ENCODE assay signal across 8 cellular contexts in the genomic region with DNA sequence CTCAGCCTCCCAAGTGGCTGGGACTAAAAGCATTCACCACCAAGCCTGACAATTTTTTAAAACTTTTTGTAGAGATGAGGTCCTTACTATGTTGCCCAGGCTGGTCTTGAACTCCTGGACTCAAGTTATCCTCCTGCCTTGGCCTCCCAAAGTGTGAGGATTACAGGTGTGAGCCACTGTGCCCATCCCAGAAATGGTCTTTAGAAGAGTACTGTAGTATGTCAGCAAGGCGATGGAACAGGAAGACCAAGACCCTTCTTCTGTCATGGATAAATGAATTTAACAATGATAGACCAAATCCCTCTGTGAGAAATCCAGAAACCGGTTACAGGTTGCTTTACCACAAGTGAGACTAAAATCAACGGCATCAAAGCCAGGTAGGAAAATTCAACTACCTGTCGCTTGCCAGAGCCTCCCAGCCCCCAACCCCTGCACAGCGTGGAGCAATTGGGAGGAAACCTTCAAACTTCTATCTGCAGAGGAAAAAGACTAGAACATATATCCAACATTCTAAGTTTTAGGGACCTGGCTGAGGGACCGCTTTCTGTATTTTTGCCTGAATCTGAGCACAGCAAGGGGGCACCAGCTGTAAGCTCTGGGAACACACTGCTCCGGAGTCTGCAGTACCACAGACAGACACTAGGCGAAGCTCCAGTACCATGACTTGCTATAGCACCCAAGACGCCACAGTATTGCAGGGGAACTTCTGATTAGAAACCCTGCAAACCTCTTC. TPM values are rescaled to one million over a fixed set of nuclear protein-coding genes. Genes with fewer than 3 reads are reported as not detected.
A peak's percentile ranks its signal among the peaks of the same experiment; 100 is the strongest.
DNase-seq lines count a peak whose midpoint lies in the region; ATAC-seq and TF ChIP-seq lines count a peak whose summit lies in the region.

No MANE protein-coding gene starts in this region.

- no peaks in the 10 kb centered on the region for H3K36me3 Mint-ChIP-seq in activated naive CD4-positive, alpha-beta T cell treated with anti-CD3 and anti-CD28 coated beads, Interleukin-2, amount 50 U/mL, for 72 hours

- TF ChIP-seq CTCF in GM13977 (IDR thresholded peaks at IDR 0.05; ENCODE audit: extremely low read depth, insufficient read depth, missing control alignments), result peak; percentile 95
- peak; percentile 72 for TF ChIP-seq CTCF in left ventricle myocardium inferior (IDR thresholded peaks at IDR 0.05; ENCODE audit: borderline replicate concordance)
- TF ChIP-seq CTCF in retinal pigment epithelial cell (conservative IDR thresholded peaks at IDR 0.05; ENCODE audit: low read depth, low read length), result peak; percentile 98

- peak; percentile 99 for ATAC-seq in HG02678 (IDR thresholded peaks at IDR 0.05; ENCODE audit: unreplicated experiment)
- peak; percentile 98 for ATAC-seq in activated naive CD4-positive, alpha-beta T cell treated with anti-CD3 and anti-CD28 coated beads, Interleukin-2, amount 50 U/mL, for 72 hours

- H3K4me3 ChIP-seq in left ventricle myocardium inferior (no peak overlapping the region), retinal pigment epithelial cell (ENCODE audit: low read length) (no peak overlapping the region)

- H3K4me1 ChIP-seq in left ventricle myocardium inferior, result no peaks in the 10 kb centered on the region

- peak; percentile 67 for DNase-seq in GM13977 (ENCODE audit: low spot score)
- DNase-seq in NCI-H1105 (lab: John Stamatoyannopoulos, UW), result peak; percentile 63
- peak; percentile 2 for DNase-seq in SKM-1 (lab: John Stamatoyannopoulos, UW; ENCODE audit: unreplicated experiment)
- DNase-seq in activated naive CD4-positive, alpha-beta T cell treated with anti-CD3 and anti-CD28 coated beads, Interleukin-2, amount 50 U/mL, for 72 hours (ENCODE audit: low spot score in 2 of 2), result peak in 1 of 2 donors; percentile 74
- peak; percentile 57 for DNase-seq in left ventricle myocardium inferior
- peak; percentile 43 for DNase-seq in retinal pigment epithelial cell (ENCODE audit: low read depth)
- no peak for DNase-seq in dedifferentiated amniotic fluid mesenchymal stem cell (ENCODE audit: extremely low spot score)

- H3K27me3 ChIP-seq in left ventricle myocardium inferior (ENCODE audit: low read depth), result peaks cover 55% of the 10 kb centered on the region

- no peak overlapping the region for H3K27ac ChIP-seq in left ventricle myocardium inferior (replicated peaks)

- no peaks in the 10 kb centered on the region for H3K9me3 ChIP-seq in left ventricle myocardium inferior (replicated peaks)

- in situ Hi-C loops in GM13977 (cut with MboI; ENCODE audit: low pct_unique_long_range_greater_than_20kb, low sequenced_read_pairs, unreplicated experiment), result no loop called here

- intact Hi-C loops in left ventricle myocardium inferior (cut with micrococcal nuclease), result no loop called here

- no peaks in the 10 kb centered on the region for H3K36me3 ChIP-seq in left ventricle myocardium inferior

- H3K27ac Mint-ChIP-seq in activated naive CD4-positive, alpha-beta T cell treated with anti-CD3 and anti-CD28 coated beads, Interleukin-2, amount 50 U/mL, for 72 hours, result no peak overlapping the region

- H3K9me3 Mint-ChIP-seq in activated naive CD4-positive, alpha-beta T cell treated with anti-CD3 and anti-CD28 coated beads, Interleukin-2, amount 50 U/mL, for 72 hours, result no peaks in the 10 kb centered on the region

RNA-seq across cellular contexts. Expression of gene CPSF6, which starts 51.3 kb away (rescaled TPM):
- total RNA-seq in activated naive CD4-positive, alpha-beta T cell treated with anti-CD3 and anti-CD28 coated beads, Interleukin-2, amount 50 U/mL, for 72 hours, result 100 to 1,000 TPM in 1 of 2 donors, 10 to 100 TPM in 1; 62.5 to 104 TPM
- 28.6 TPM for total RNA-seq in left ventricle myocardium inferior

RNA-seq across cellular contexts. Expression of gene LYZ, which starts 57.5 kb away (rescaled TPM):
- under 1 TPM in 1 of 2 donors, not detected in 1; 0.30 TPM for total RNA-seq in activated naive CD4-positive, alpha-beta T cell treated with anti-CD3 and anti-CD28 coated beads, Interleukin-2, amount 50 U/mL, for 72 hours
- 30.8 TPM for total RNA-seq in left ventricle myocardium inferior

Comparison
In these comparisons a context has a peak if more than half of its experiments do, and no peak if none do; other contexts are left out.
1. RNA of gene LYZ, which starts 57.5 kb away (total RNA-seq): 30.8 TPM in left ventricle myocardium inferior (single experiment); 0.30 TPM in activated naive CD4-positive, alpha-beta T cell treated with anti-CD3 and anti-CD28 coated beads, Interleukin-2, amount 50 U/mL, for 72 hours; every median in the first group is over 10 times any median in the second.
2. Peak in every context shown above with its lines, with median percentiles within 50 percentile points of each other: CTCF ChIP-seq.